Comparison of ENCODE assay signal across 1 cellular context in genomic region chr5:84985148-84985547, GRCh38.
TF ChIP-seq lines count a peak whose summit lies in the region.

No MANE protein-coding gene starts in this region.

TF ChIP-seq in H1, 55 proteins besides CTCF, POLR2A, EP300 and RAD21 (continued from another document):
- TF ChIP-seq SAP30 (IDR thresholded peaks at IDR 0.05; ENCODE audit: insufficient read depth, insufficient replicate concordance, low read length) (no peak), YY1 (IDR thresholded peaks at IDR 0.05; ENCODE audit: low read depth, low read length) (no peak), KDM5A (IDR thresholded peaks at IDR 0.05; ENCODE audit: low read length) (no peak), HDAC2 (IDR thresholded peaks at IDR 0.05; ENCODE audit: borderline replicate concordance in 1 of 2, low read depth in 2 of 2, low read length in 2 of 2) (no peak), SIN3A (conservative IDR thresholded peaks at IDR 0.05 in 1 of 2, IDR thresholded peaks at IDR 0.05 in 1 of 2; ENCODE audit: low read depth in 1 of 2, low read length in 2 of 2) (no peak)
